In the genomic region with DNA sequence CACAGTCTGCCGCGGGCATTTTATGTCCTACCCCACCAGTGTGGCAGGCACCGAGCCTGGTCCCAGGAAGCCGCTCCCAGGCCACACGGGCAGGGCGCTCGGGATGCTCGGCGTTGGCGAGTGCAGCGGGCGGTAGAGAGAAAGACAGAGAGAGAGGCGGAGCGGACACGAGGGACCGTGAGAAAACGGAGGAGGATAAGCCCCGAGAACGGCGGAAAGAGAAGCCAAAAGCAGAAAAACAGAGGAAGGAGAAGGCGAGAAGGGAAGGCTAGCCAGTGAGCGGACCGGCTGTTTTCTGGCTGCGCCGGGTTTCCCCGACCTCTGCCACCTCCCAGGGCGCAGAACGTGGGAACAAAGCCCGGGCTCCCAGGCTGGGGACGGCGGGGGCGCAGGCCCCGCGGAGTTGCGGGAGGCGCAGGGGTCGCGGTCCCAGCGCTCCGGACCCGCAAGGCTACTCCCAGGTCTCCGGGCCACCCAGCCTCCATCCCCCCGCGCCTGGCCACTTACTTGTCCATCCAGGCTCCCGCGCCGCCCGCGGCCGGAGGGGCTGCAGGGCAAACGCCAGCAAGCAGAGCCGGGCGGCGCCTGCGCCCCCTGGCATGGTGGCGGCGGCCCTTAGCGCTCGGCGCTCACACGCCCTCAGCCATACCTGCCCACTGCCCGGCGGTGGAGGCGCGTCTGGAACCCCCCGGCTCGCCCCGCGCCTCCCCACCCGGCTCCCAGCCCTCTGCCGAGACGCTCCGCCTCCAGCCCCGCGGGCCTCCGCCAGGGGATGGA, we compare ENCODE assay signal across 8 cellular contexts. TPM values are rescaled to one million over a fixed set of nuclear protein-coding genes. Genes with fewer than 3 reads are reported as not detected.
DNase-seq lines count a peak whose midpoint lies in the region; ATAC-seq and TF ChIP-seq lines count a peak whose summit lies in the region.

A gene with protein sequence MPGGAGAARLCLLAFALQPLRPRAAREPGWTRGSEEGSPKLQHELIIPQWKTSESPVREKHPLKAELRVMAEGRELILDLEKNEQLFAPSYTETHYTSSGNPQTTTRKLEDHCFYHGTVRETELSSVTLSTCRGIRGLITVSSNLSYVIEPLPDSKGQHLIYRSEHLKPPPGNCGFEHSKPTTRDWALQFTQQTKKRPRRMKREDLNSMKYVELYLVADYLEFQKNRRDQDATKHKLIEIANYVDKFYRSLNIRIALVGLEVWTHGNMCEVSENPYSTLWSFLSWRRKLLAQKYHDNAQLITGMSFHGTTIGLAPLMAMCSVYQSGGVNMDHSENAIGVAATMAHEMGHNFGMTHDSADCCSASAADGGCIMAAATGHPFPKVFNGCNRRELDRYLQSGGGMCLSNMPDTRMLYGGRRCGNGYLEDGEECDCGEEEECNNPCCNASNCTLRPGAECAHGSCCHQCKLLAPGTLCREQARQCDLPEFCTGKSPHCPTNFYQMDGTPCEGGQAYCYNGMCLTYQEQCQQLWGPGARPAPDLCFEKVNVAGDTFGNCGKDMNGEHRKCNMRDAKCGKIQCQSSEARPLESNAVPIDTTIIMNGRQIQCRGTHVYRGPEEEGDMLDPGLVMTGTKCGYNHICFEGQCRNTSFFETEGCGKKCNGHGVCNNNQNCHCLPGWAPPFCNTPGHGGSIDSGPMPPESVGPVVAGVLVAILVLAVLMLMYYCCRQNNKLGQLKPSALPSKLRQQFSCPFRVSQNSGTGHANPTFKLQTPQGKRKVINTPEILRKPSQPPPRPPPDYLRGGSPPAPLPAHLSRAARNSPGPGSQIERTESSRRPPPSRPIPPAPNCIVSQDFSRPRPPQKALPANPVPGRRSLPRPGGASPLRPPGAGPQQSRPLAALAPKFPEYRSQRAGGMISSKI (minus strand): TSS at position 680 of the 777 bp plus-strand sequence. CDS start 79 bp downstream, at position 601.

- intact Hi-C loops in heart right ventricle (cut with DNase I) = loop anchor here in 3 of 10 donors (5.0 to 10.0 kb wide), 3 partner anchors 53 to 70 kb away; no protein-coding TSS in a partner anchor
- intact Hi-C loops in prostate gland (cut with DNase I) = loop anchor here (10.0 kb wide), 1 partner anchor 200 kb away; no protein-coding TSS in a partner anchor

- ATAC-seq in HG02798 (IDR thresholded peaks at IDR 0.05; ENCODE audit: poor library complexity, unreplicated experiment) = peak; percentile 58
- peak; percentile 60 for ATAC-seq in activated naive CD8-positive, alpha-beta T cell treated with anti-CD3 and anti-CD28 coated beads, Interleukin-2, amount 50 U/mL, for 24 hours
- ATAC-seq in heart right ventricle = peak; percentile 85 to 92 (median 90)
- no peak for ATAC-seq in HG03469 (IDR thresholded peaks at IDR 0.05; ENCODE audit: unreplicated experiment)
- ATAC-seq in GM19397 (IDR thresholded peaks at IDR 0.05; ENCODE audit: unreplicated experiment) = no peak

- peaks cover 2% of the 10 kb centered on the region for H3K36me3 Mint-ChIP-seq in activated naive CD8-positive, alpha-beta T cell treated with anti-CD3 and anti-CD28 coated beads, Interleukin-2, amount 50 U/mL, for 24 hours (ENCODE audit: low read depth)

- peaks cover 42% of the 10 kb centered on the region for H3K27me3 Mint-ChIP-seq in activated naive CD8-positive, alpha-beta T cell treated with anti-CD3 and anti-CD28 coated beads, Interleukin-2, amount 50 U/mL, for 24 hours

- TF ChIP-seq CTCF in heart right ventricle (IDR thresholded peaks at IDR 0.05) (peak in 3 of 9 donors; percentile 26 to 33 (median 33)), prostate gland (IDR thresholded peaks at IDR 0.05) (no peak)

- peak within 1 kb of the TSS; percentile 84 for H3K27ac Mint-ChIP-seq in activated naive CD8-positive, alpha-beta T cell treated with anti-CD3 and anti-CD28 coated beads, Interleukin-2, amount 50 U/mL, for 24 hours

- H3K27me3 ChIP-seq in SJSA1 (replicated peaks) (no peaks in the 10 kb centered on the region), heart right ventricle (no peaks in the 10 kb centered on the region), prostate gland (replicated peaks; ENCODE audit: insufficient read depth) (no peaks in the 10 kb centered on the region)

- no peaks in the 10 kb centered on the region for H3K9me3 ChIP-seq in SJSA1 (replicated peaks)
- H3K9me3 ChIP-seq in heart right ventricle = no peaks in the 10 kb centered on the region
- no peaks in the 10 kb centered on the region for H3K9me3 ChIP-seq in prostate gland

- H3K36me3 ChIP-seq in SJSA1 (peaks cover 24% of the 10 kb centered on the region), heart right ventricle (peaks cover 0 to 7% (median under 1%) of the 10 kb centered on the region in 9 donors), prostate gland (no peaks in the 10 kb centered on the region)

- H3K4me3 Mint-ChIP-seq in activated naive CD8-positive, alpha-beta T cell treated with anti-CD3 and anti-CD28 coated beads, Interleukin-2, amount 50 U/mL, for 24 hours = peak within 1 kb of the TSS; percentile 90

- peak within 1 kb of the TSS; percentile 93 for H3K4me3 ChIP-seq in SJSA1
- peak within 1 kb of the TSS; percentile 28 to 96 (median 89) for H3K4me3 ChIP-seq in heart right ventricle
- H3K4me3 ChIP-seq in prostate gland = peak within 1 kb of the TSS; percentile 48 to 59

- peak; percentile 35 for TF ChIP-seq POLR2A in prostate gland (IDR thresholded peaks at IDR 0.05)

- H3K4me1 ChIP-seq in SJSA1 (replicated peaks) (peaks cover 68% of the 10 kb centered on the region), heart right ventricle (peaks cover 3 to 59% (median 45%) of the 10 kb centered on the region in 9 donors), prostate gland (replicated peaks) (no peaks in the 10 kb centered on the region)

- WGBS in heart right ventricle, 2 donors = 0 to 1% methylated on average over 72 to 76 of the region's 76 CpGs
- under 1% methylated on average over 48 of the region's 76 CpGs for WGBS in prostate gland

- H3K4me1 Mint-ChIP-seq in activated naive CD8-positive, alpha-beta T cell treated with anti-CD3 and anti-CD28 coated beads, Interleukin-2, amount 50 U/mL, for 24 hours = peaks cover 56% of the 10 kb centered on the region

- no peaks in the 10 kb centered on the region for H3K9me3 Mint-ChIP-seq in activated naive CD8-positive, alpha-beta T cell treated with anti-CD3 and anti-CD28 coated beads, Interleukin-2, amount 50 U/mL, for 24 hours

- peak; percentile 78 for DNase-seq in ELF-1 (ENCODE audit: low read depth, low spot score)
- peak; percentile 81 to 90 for DNase-seq in SJSA1 (ENCODE audit: low read depth in 1 of 2, low spot score in 2 of 2)
- peak; percentile 41 for DNase-seq in activated naive CD8-positive, alpha-beta T cell treated with anti-CD3 and anti-CD28 coated beads, Interleukin-2, amount 50 U/mL, for 24 hours
- DNase-seq in heart right ventricle = peak; percentile 32 to 68
- no peak for DNase-seq in prostate gland (ENCODE audit: low spot score)

- peak within 1 kb of the TSS; percentile 71 for H3K27ac ChIP-seq in SJSA1
- peak within 1 kb of the TSS; percentile 74 to 95 (median 88) for H3K27ac ChIP-seq in heart right ventricle
- peak within 1 kb of the TSS; percentile 76 to 78 for H3K27ac ChIP-seq in prostate gland

RNA-seq across cellular contexts. Expression of the gene that starts here (rescaled TPM):
- total RNA-seq in SJSA1 (2014; rRNA removed; shearing (Covaris generic)) = 30.0 and 48.7 TPM in 2 replicates
- total RNA-seq in heart right ventricle = 10 to 100 TPM in 7 of 10 donors, 1 to 10 TPM in 3; 5.5 to 49.6 (median 28.1) TPM
- polyA plus RNA-seq in heart right ventricle = 1 to 10 TPM; 6.4 to 8.8 TPM
- total RNA-seq in prostate gland = 1 to 10 TPM; 1.9 to 8.1 TPM

Comparison
In these comparisons a context has a peak if more than half of its experiments do, and no peak if none do; other contexts are left out.
1. ATAC-seq: peak in HG02798 (single experiment), activated naive CD8-positive, alpha-beta T cell treated with anti-CD3 and anti-CD28 coated beads, Interleukin-2, amount 50 U/mL, for 24 hours (single experiment) and heart right ventricle (8 of 8); none in HG03469 (single experiment) and GM19397 (single experiment).
2. Peak in every context shown above with its lines, with median percentiles within 50 percentile points of each other: H3K27ac ChIP-seq and H3K4me3 ChIP-seq.